Comparison of ENCODE assay signal across 23 cellular contexts in the genomic region with DNA sequence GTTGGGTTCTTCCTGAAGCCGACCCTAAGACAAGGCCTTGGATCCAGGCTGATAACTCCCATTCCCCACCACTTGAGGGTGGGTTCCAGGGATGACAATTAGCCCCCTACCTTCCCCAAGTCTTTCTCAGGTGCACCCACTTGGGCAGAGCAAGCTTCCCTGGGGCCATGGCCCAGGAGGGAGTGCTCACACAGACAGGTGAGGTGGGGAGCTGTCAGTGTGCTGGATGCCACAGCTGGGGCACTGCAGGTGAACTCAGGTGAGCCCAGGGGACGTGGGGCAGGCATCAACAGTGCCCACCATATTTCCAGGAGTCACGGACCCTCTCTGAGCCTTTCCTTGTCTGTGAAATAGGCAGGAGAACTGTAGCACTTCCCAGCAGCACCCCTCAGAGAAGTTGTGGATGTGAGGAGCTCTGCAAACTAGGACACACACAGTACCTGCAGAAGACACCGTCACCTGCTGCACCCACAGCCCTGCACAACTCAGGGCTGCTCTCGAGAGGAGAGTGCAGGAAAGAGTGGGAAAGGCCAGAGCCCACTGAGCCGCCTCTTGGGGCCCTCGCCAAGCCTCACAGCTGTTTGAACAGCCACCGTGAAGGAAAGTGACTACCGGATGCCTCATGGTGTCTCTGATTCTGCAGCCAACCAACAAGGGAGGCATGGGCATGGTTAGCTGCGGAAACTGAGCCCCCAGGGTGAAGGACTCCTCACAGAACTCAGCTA. TPM values are rescaled to one million over a fixed set of nuclear protein-coding genes. Genes with fewer than 3 reads are reported as not detected.
DNase-seq lines count a peak whose midpoint lies in the region; ATAC-seq and TF ChIP-seq lines count a peak whose summit lies in the region.
"Had no signal": no experiment of that assay in that cellular context is flagged by ENCODE, and none has a peak within 500 bp of the region (broad histone marks: within the 10 kb centered on the region; RNA-seq: fewer than 3 reads in every experiment).

No MANE protein-coding gene starts in this region.

- peaks cover 5% of the 10 kb centered on the region for H3K4me1 Mint-ChIP-seq in stimulated activated memory B cell treated with anti-CD40 and anti-IgM and Interleukin-4, amounts not matched to agents 10 μg/mL and 1 μg/mL and 100 μg/mL, for 72 hours
- H3K4me1 Mint-ChIP-seq: activated naive CD4-positive, alpha-beta T cell treated with anti-CD3 and anti-CD28 coated beads, Interleukin-2, amount 10 ng/mL, durations not matched to agents 7 days and 5 days; B cell had no signal

- no peak for TF ChIP-seq CTCF in cardiac muscle cell (IDR thresholded peaks at IDR 0.05; ENCODE audit: low read depth, low read length)
- TF ChIP-seq CTCF in right atrium auricular region (IDR thresholded peaks at IDR 0.05): no peak
- no peak for TF ChIP-seq CTCF in RWPE1 (conservative IDR thresholded peaks at IDR 0.05; ENCODE audit: low read depth)
- TF ChIP-seq CTCF in mucosa of descending colon (IDR thresholded peaks at IDR 0.05): no peak

- peak; percentile 3 for ATAC-seq in mucosa of descending colon
- ATAC-seq in stimulated activated memory B cell treated with anti-CD40 and anti-IgM and Interleukin-4, amounts not matched to agents 10 μg/mL and 1 μg/mL and 100 μg/mL, for 72 hours: peak; percentile 42
- ATAC-seq: activated T-cell treated with anti-CD3 and anti-CD28 coated beads, Interleukin-2, amount 50 U/mL, for 4 hours; K562; T-helper 17 cell; WTC11 had no signal

- H3K9me3 Mint-ChIP-seq in stimulated activated memory B cell treated with anti-CD40 and anti-IgM and Interleukin-4, amounts not matched to agents 10 μg/mL and 1 μg/mL and 100 μg/mL, for 72 hours: no peaks in the 10 kb centered on the region
- H3K9me3 Mint-ChIP-seq: activated naive CD4-positive, alpha-beta T cell treated with anti-CD3 and anti-CD28 coated beads, Interleukin-2, amount 10 ng/mL, durations not matched to agents 7 days and 5 days; activated T-cell treated with anti-CD3 and anti-CD28 coated beads, Interleukin-2, amount 50 U/mL, for 4 hours had no signal

- H3K9me3 ChIP-seq in cardiac muscle cell (ENCODE audit: low read depth) (no peaks in the 10 kb centered on the region), right atrium auricular region (no peaks in the 10 kb centered on the region), mucosa of descending colon (no peaks in the 10 kb centered on the region)
- H3K9me3 ChIP-seq: vagina had no signal

- H3K27ac Mint-ChIP-seq in stimulated activated memory B cell treated with anti-CD40 and anti-IgM and Interleukin-4, amounts not matched to agents 10 μg/mL and 1 μg/mL and 100 μg/mL, for 72 hours: no peak overlapping the region
- H3K27ac Mint-ChIP-seq: activated naive CD4-positive, alpha-beta T cell treated with anti-CD3 and anti-CD28 coated beads, Interleukin-2, amount 10 ng/mL, durations not matched to agents 7 days and 5 days; B cell; nephron progenitor cell; WTC11 had no signal

- no peak overlapping the region for H3K4me3 Mint-ChIP-seq in stimulated activated memory B cell treated with anti-CD40 and anti-IgM and Interleukin-4, amounts not matched to agents 10 μg/mL and 1 μg/mL and 100 μg/mL, for 72 hours
- H3K4me3 Mint-ChIP-seq: activated naive CD4-positive, alpha-beta T cell treated with anti-CD3 and anti-CD28 coated beads, Interleukin-2, amount 10 ng/mL, durations not matched to agents 7 days and 5 days; activated T-cell treated with anti-CD3 and anti-CD28 coated beads, Interleukin-2, amount 50 U/mL, for 4 hours; B cell; nephron progenitor cell; T-helper 17 cell; WTC11 had no signal

- peaks cover 9% of the 10 kb centered on the region for H3K27me3 Mint-ChIP-seq in stimulated activated memory B cell treated with anti-CD40 and anti-IgM and Interleukin-4, amounts not matched to agents 10 μg/mL and 1 μg/mL and 100 μg/mL, for 72 hours

- H3K4me1 ChIP-seq in cardiac muscle cell (ENCODE audit: low read depth) (peaks cover 88% of the 10 kb centered on the region), right atrium auricular region (peaks cover 2 to 75% of the 10 kb centered on the region in 2 donors), mucosa of descending colon (ENCODE audit: low read depth) (peaks cover 66% of the 10 kb centered on the region)

- DNase-seq in cardiac muscle cell (ENCODE audit: low read depth in 1 of 2, low spot score in 1 of 2) (no peak), right atrium auricular region (ENCODE audit: low spot score) (no peak), RWPE1 (ENCODE audit: low spot score) (no peak), mucosa of descending colon (no peak), nucleus accumbens (lab: John Stamatoyannopoulos, UW) (no peak), OCI-M1 (lab: John Stamatoyannopoulos, UW) (no peak), COLO668 (lab: John Stamatoyannopoulos, UW; ENCODE audit: unreplicated experiment) (no peak)
- DNase-seq: 8988T; activated CD8-positive, alpha-beta memory T cell treated with anti-CD3 and anti-CD28 coated beads for 24 hours; activated naive CD4-positive, alpha-beta T cell treated with anti-CD3 and anti-CD28 coated beads, Interleukin-2, amount 10 ng/mL, durations not matched to agents 7 days and 5 days; activated T-cell treated with anti-CD3 and anti-CD28 coated beads, Interleukin-2, amount 50 U/mL, for 4 hours; caudate nucleus; erythroblast; GDM1; NCI-H1694 treated with DMSO at 0.1 percent for 48 hours; nephron progenitor cell; SJCRH30; T-helper 17 cell had no signal

- peak overlapping the region; percentile 93 for H3K27ac ChIP-seq in cardiac muscle cell
- H3K27ac ChIP-seq in right atrium auricular region: no peak overlapping the region
- peak overlapping the region; percentile 60 for H3K27ac ChIP-seq in RWPE1
- H3K27ac ChIP-seq: SJCRH30, vagina had no signal

- no peaks in the 10 kb centered on the region for H3K36me3 ChIP-seq in cardiac muscle cell
- H3K36me3 ChIP-seq in right atrium auricular region: no peaks in the 10 kb centered on the region
- H3K36me3 ChIP-seq in mucosa of descending colon (ENCODE audit: low read depth): no peaks in the 10 kb centered on the region
- H3K36me3 ChIP-seq: SJCRH30, vagina had no signal

- H3K4me3 ChIP-seq in cardiac muscle cell (no peak overlapping the region), right atrium auricular region (no peak overlapping the region), mucosa of descending colon (no peak overlapping the region)
- H3K4me3 ChIP-seq: K562, SJCRH30, vagina had no signal

- intact Hi-C loops in mucosa of descending colon (cut with DNase I, micrococcal nuclease): no loop called here

- POLR2A ChIA-PET in RWPE1 (lab: Yijun Ruan, JAX; ENCODE audit: low non-redundant PET): no interaction called here

- CTCF ChIA-PET in RWPE1 (lab: Yijun Ruan, JAX): interaction anchor here (1.1 kb wide), 1 partner anchor 11 kb away, joined by 4 read pairs; no protein-coding TSS in a partner anchor

- no peaks in the 10 kb centered on the region for H3K36me3 Mint-ChIP-seq in stimulated activated memory B cell treated with anti-CD40 and anti-IgM and Interleukin-4, amounts not matched to agents 10 μg/mL and 1 μg/mL and 100 μg/mL, for 72 hours
- H3K36me3 Mint-ChIP-seq: activated naive CD4-positive, alpha-beta T cell treated with anti-CD3 and anti-CD28 coated beads, Interleukin-2, amount 10 ng/mL, durations not matched to agents 7 days and 5 days had no signal

- H3K27me3 ChIP-seq in cardiac muscle cell (no peaks in the 10 kb centered on the region), right atrium auricular region (no peaks in the 10 kb centered on the region)
- H3K27me3 ChIP-seq: SJCRH30, vagina had no signal

RNA-seq across cellular contexts. Expression of gene SH3PXD2A, which starts 17.8 kb away (rescaled TPM):
- total RNA-seq in cardiac muscle cell: 36.5 and 75.9 TPM in 2 replicates
- polyA plus RNA-seq in cardiac muscle cell: 32.2 and 48.1 TPM in 2 replicates
- total RNA-seq in right atrium auricular region: 10 to 100 TPM; 14.6 to 18.2 TPM
- total RNA-seq in mucosa of descending colon: 10 to 100 TPM; 46.1 to 91.4 (median 60.6) TPM

Comparison
In these comparisons a context has a peak if more than half of its experiments do, and no peak if none do; other contexts are left out.
1. H3K27ac ChIP-seq: peak in cardiac muscle cell (single experiment) and RWPE1 (single experiment); none in right atrium auricular region (0 of 2).